ENCODE assay signal across 18 cellular contexts in genomic region chr22:19360300-19360792, GRCh38.
A peak's percentile ranks its signal among the peaks of the same experiment; 100 is the strongest.
DNase-seq lines count a peak whose midpoint lies in the region; ATAC-seq, FAIRE-seq and TF ChIP-seq lines count a peak whose summit lies in the region.
"Had no signal": no experiment of that assay in that cellular context is flagged by ENCODE, and none has a peak within 500 bp of the region (broad histone marks: within the 10 kb centered on the region; RNA-seq: fewer than 3 reads in every experiment).

No MANE protein-coding gene starts in this region.

- no peak for FAIRE-seq in HepG2 (lab: Jason Lieb, UNC)
- FAIRE-seq: A549, GM12878, GM18507, GM19239 had no signal

- H3K4me1 ChIP-seq in HepG2 (ENCODE audit: insufficient read depth, low read length) (no peaks in the 10 kb centered on the region), right lobe of liver (no peaks in the 10 kb centered on the region)
- H3K4me1 ChIP-seq: A549 had no signal

- 97% methylated on average over 7 of the region's 8 CpGs for WGBS in HepG2 (ENCODE audit: low lambda C conversion rate)
- WGBS in right lobe of liver (ENCODE audit: insufficient coverage, low coverage, low lambda C conversion rate, missing lambda C conversion rate): 97% methylated on average over 4 of the region's 8 CpGs

- H3K4me2 ChIP-seq in HepG2 (ENCODE audit: low read depth, low read length): no peak overlapping the region
- H3K4me2 ChIP-seq: A549, PC-9 had no signal

- H3K36me3 Mint-ChIP-seq in central memory CD8-positive, alpha-beta T cell (ENCODE audit: insufficient read depth): peaks cover 36% of the 10 kb centered on the region
- peaks cover 28 to 41% of the 10 kb centered on the region in 2 donors for H3K36me3 Mint-ChIP-seq in naive B cell

- no peaks in the 10 kb centered on the region for H3K27me3 Mint-ChIP-seq in central memory CD8-positive, alpha-beta T cell
- no peaks in the 10 kb centered on the region for H3K27me3 Mint-ChIP-seq in naive B cell
- H3K27me3 Mint-ChIP-seq: CD4-positive, CD25-positive, alpha-beta regulatory T cell had no signal

- intact Hi-C loops in HepG2 (cut with micrococcal nuclease; ENCODE audit: unreplicated experiment): no loop called here
- intact Hi-C loops in right lobe of liver (cut with DNase I): no loop called here

- ATAC-seq in HepG2 (peak; percentile 19; the same call in 1 of the 3 replicates), right lobe of liver (no peak), naive B cell (ENCODE audit: low read depth in 2 of 2) (no peak), GM18520 (IDR thresholded peaks at IDR 0.05; ENCODE audit: unreplicated experiment) (no peak), HG03432 (IDR thresholded peaks at IDR 0.05; ENCODE audit: unreplicated experiment) (no peak), GM21528 (IDR thresholded peaks at IDR 0.05; ENCODE audit: low FRiP score, unreplicated experiment) (no peak)
- no peak for ATAC-seq in central memory CD8-positive, alpha-beta T cell (replicated peaks; ENCODE audit: extremely low read depth, poor library complexity, severe bottlenecking)
- ATAC-seq: A549 had no signal

- DNase-seq in HepG2 (ENCODE audit: low spot score) (no peak), right lobe of liver (no peak), naive B cell (no peak), middle frontal gyrus (ENCODE audit: extremely low spot score, low spot score) (no peak)
- no peak for DNase-seq in central memory CD8-positive, alpha-beta T cell (ENCODE audit: low spot score in 2 of 2)
- DNase-seq: AML-193; CD4-positive, CD25-positive, alpha-beta regulatory T cell; GM23248; NCI-H187 treated with DMSO at 0.1 percent for 48 hours; NCI-H446; PC-9 had no signal

- POLR2A ChIA-PET in HepG2 (lab: Yijun Ruan, JAX): no interaction called here

- TF ChIP-seq POLR2A in HepG2 (IDR thresholded peaks at IDR 0.05; ENCODE audit: insufficient read depth in 1 of 2, low read depth in 2 of 2, low read length in 2 of 2) (no peak), right lobe of liver (IDR thresholded peaks at IDR 0.05) (no peak)

- TF ChIP-seq CTCF in HepG2 (CRISPR knock-in tag; IDR thresholded peaks at IDR 0.05): no peak
- TF ChIP-seq CTCF in right lobe of liver (IDR thresholded peaks at IDR 0.05): no peak

- H3K27ac ChIP-seq in HepG2 (ENCODE audit: extremely low read length, insufficient read depth, low read length) (no peak overlapping the region), right lobe of liver (no peak overlapping the region)
- H3K27ac ChIP-seq: A549, GM23248, PC-9 had no signal

- no peak overlapping the region for H3K4me3 Mint-ChIP-seq in central memory CD8-positive, alpha-beta T cell
- peak overlapping the region; percentile 62 to 93 (median 88) for H3K4me3 Mint-ChIP-seq in naive B cell
- H3K4me3 Mint-ChIP-seq: CD4-positive, CD25-positive, alpha-beta regulatory T cell had no signal

- H3K9me3 ChIP-seq in HepG2 (ENCODE audit: low read length) (no peaks in the 10 kb centered on the region), right lobe of liver (no peaks in the 10 kb centered on the region)
- H3K9me3 ChIP-seq: A549 had no signal

- TF ChIP-seq RAD21 in HepG2 (CRISPR knock-in tag; IDR thresholded peaks at IDR 0.05): no peak

- H4K20me1 ChIP-seq in HepG2 (ENCODE audit: insufficient read depth, low read length): no peaks in the 10 kb centered on the region

- CTCF ChIA-PET in HepG2 (lab: Yijun Ruan, JAX; ENCODE audit: low intra/inter-chr PET ratio, low total read pairs): no interaction called here

- no TSS peak for BruUV-seq in HepG2 (replicated peaks; lab: Mats Ljungman, UMichigan)

- no peaks in the 10 kb centered on the region for H3K9me3 Mint-ChIP-seq in central memory CD8-positive, alpha-beta T cell
- H3K9me3 Mint-ChIP-seq in naive B cell: peaks cover 3 to 7% (median 6%) of the 10 kb centered on the region in 7 donors
- H3K9me3 Mint-ChIP-seq: CD4-positive, CD25-positive, alpha-beta regulatory T cell had no signal

- H2AFZ ChIP-seq in HepG2 (ENCODE audit: low read length): no peak overlapping the region
- H2AFZ ChIP-seq: GM23248, PC-9 had no signal

- H3K9ac ChIP-seq in HepG2 (ENCODE audit: insufficient read depth, low read depth, low read length): no peak overlapping the region
- H3K9ac ChIP-seq: GM23248 had no signal

- H3K4me1 Mint-ChIP-seq in central memory CD8-positive, alpha-beta T cell: peaks cover 8% of the 10 kb centered on the region
- H3K4me1 Mint-ChIP-seq in naive B cell: peaks cover 54 to 78% (median 67%) of the 10 kb centered on the region in 3 donors

- in situ Hi-C loops in HepG2 (cut with HindIII; ENCODE audit: extremely low pct_ligation_motif_present, low pct_unique_long_range_greater_than_20kb): no loop called here

- H3K4me3 ChIP-seq in HepG2 (replicated peaks in 1 of 3; ENCODE audit: insufficient read depth in 1 of 3, low read depth in 2 of 3, low read length in 3 of 3) (no peak overlapping the region), right lobe of liver (no peak overlapping the region)
- H3K4me3 ChIP-seq: A549, GM12878, GM23248, PC-9 had no signal

- no peaks in the 10 kb centered on the region for H3K27me3 ChIP-seq in HepG2 (ENCODE audit: control insufficient read depth in 1 of 2, insufficient read depth in 2 of 2, low read length in 2 of 2)
- H3K27me3 ChIP-seq in right lobe of liver: no peaks in the 10 kb centered on the region

- H3K27ac Mint-ChIP-seq in central memory CD8-positive, alpha-beta T cell (ENCODE audit: low read depth): peak overlapping the region; percentile 33
- peak overlapping the region; percentile 95 to 100 (median 99) for H3K27ac Mint-ChIP-seq in naive B cell
- H3K27ac Mint-ChIP-seq: CD4-positive, CD25-positive, alpha-beta regulatory T cell had no signal

- H3K36me3 ChIP-seq in HepG2 (replicated peaks in 1 of 2; ENCODE audit: control insufficient read depth in 1 of 2, insufficient read depth in 2 of 2, low read length in 2 of 2) (peaks cover 44 to 88% of the 10 kb centered on the region in 2 experiments), right lobe of liver (peaks cover 7 to 91% (median 48%) of the 10 kb centered on the region in 4 donors)

- no peak for TF ChIP-seq EP300 in HepG2 (IDR thresholded peaks at IDR 0.05; ENCODE audit: low read depth in 2 of 2, low read length in 2 of 2)
- no peak for TF ChIP-seq EP300 in HepG2 (CRISPR knock-in tag; IDR thresholded peaks at IDR 0.05; ENCODE audit: borderline replicate concordance)

- no peaks in the 10 kb centered on the region for H3K79me2 ChIP-seq in HepG2 (ENCODE audit: insufficient read depth, low read length)

TF ChIP-seq in HepG2, 621 proteins besides CTCF, POLR2A, EP300 and RAD21:
- TF ChIP-seq FOXK2 (IDR thresholded peaks at IDR 0.05) (no peak), CEBPG (CRISPR knock-in tag; IDR thresholded peaks at IDR 0.05) (no peak), SIX4 (CRISPR knock-in tag; IDR thresholded peaks at IDR 0.05) (no peak), ZXDC (CRISPR knock-in tag; IDR thresholded peaks at IDR 0.05) (no peak), ZC3H13 (CRISPR knock-in tag; IDR thresholded peaks at IDR 0.05) (no peak), SPEN (CRISPR knock-in tag; IDR thresholded peaks at IDR 0.05; ENCODE audit: low read depth) (no peak), RBM22 (optimal IDR thresholded peaks at IDR 0.05; ENCODE audit: low read length) (peak; percentile 66)
